In genomic region chr4:121800638-121800960, GRCh38 we compare ENCODE assay signal across 8 cellular contexts. TPM values are rescaled to one million over a fixed set of nuclear protein-coding genes. Genes with fewer than 3 reads are reported as not detected.
DNase-seq lines count a peak whose midpoint lies in the region; ATAC-seq, FAIRE-seq and TF ChIP-seq lines count a peak whose summit lies in the region.

No MANE protein-coding gene starts in this region.

- no peak for FAIRE-seq in pancreas (lab: Jason Lieb, UNC)

- peaks cover 42% of the 10 kb centered on the region for H3K4me1 ChIP-seq in OCI-LY7 (ENCODE audit: insufficient read depth, low read length, poor library complexity, severe bottlenecking)
- no peaks in the 10 kb centered on the region for H3K4me1 ChIP-seq in esophagus (ENCODE audit: control insufficient read depth in 2 of 2, insufficient read depth in 2 of 2, low read length in 1 of 2)
- H3K4me1 ChIP-seq in pancreas: peaks cover 6 to 8% (median 7%) of the 10 kb centered on the region in 3 donors

- H2AFZ ChIP-seq in OCI-LY7 (ENCODE audit: low read length): peak overlapping the region; percentile 96

- 36 to 40% methylated on average over 8 of the region's 8 CpGs for WGBS in esophagus, 2 donors
- WGBS in pancreas, 2 donors: 38 to 39% methylated on average over 8 of the region's 8 CpGs

- CTCF ChIA-PET in OCI-LY7 (lab: Charles Lee; ENCODE audit: unreplicated experiment): no interaction called here

- peaks cover 30% of the 10 kb centered on the region for H3K36me3 ChIP-seq in OCI-LY7 (ENCODE audit: insufficient read depth, low read length)
- peaks cover 0 to 2% of the 10 kb centered on the region in 2 donors for H3K36me3 ChIP-seq in esophagus (ENCODE audit: control insufficient read depth in 2 of 2, insufficient read depth in 2 of 2, low read length in 1 of 2)
- H3K36me3 ChIP-seq in pancreas: peaks cover 0 to 5% (median 0%) of the 10 kb centered on the region in 3 donors

- no peaks in the 10 kb centered on the region for H3K9me2 ChIP-seq in OCI-LY7 (ENCODE audit: insufficient read depth, low read length)

- POLR2A ChIA-PET in OCI-LY7 (lab: Charles Lee): interaction anchor here (1.3 to 3.8 kb wide), 4 partner anchors 10 to 26 kb away, joined by 4 to 22 read pairs (median 6); partner anchors contain the start of gene CCNA2

- TF ChIP-seq CTCF in OCI-LY7 (conservative IDR thresholded peaks at IDR 0.05; ENCODE audit: low read length) (no peak), pancreas (IDR thresholded peaks at IDR 0.05) (no peak)

- intact Hi-C loops in OCI-LY7 (cut with micrococcal nuclease; ENCODE audit: unreplicated experiment): no loop called here
- intact Hi-C loops in pancreas (cut with DNase I): no loop called here

- peak overlapping the region; percentile 87 for H3K27ac ChIP-seq in OCI-LY7 (ENCODE audit: low read depth, low read length, poor library complexity, severe bottlenecking)
- H3K27ac ChIP-seq in esophagus (ENCODE audit: low read depth in 2 of 2, low read length in 1 of 2): peak overlapping the region; percentile 84 to 95
- H3K27ac ChIP-seq in pancreas: peak overlapping the region; percentile 68 to 84 (median 79)

- peaks cover 43% of the 10 kb centered on the region for H3K79me2 ChIP-seq in OCI-LY7 (ENCODE audit: insufficient read depth, low read depth, low read length)

- peak overlapping the region; percentile 97 for H3K4me2 ChIP-seq in OCI-LY7 (ENCODE audit: low read length)

- no peaks in the 10 kb centered on the region for H4K20me1 ChIP-seq in OCI-LY7 (ENCODE audit: insufficient read depth, low read length)

- no peak for DNase-seq in OCI-LY7 (ENCODE audit: low spot score)
- no peak for DNase-seq in pancreas
- no peak for DNase-seq in RKO (ENCODE audit: low spot score)
- DNase-seq in D341Med (ENCODE audit: low spot score): no peak
- DNase-seq in SIG-M5 treated with dmso at 0.1 percent for 504 hours (lab: John Stamatoyannopoulos, UW; ENCODE audit: unreplicated experiment): no peak

- H3K9me3 ChIP-seq in OCI-LY7 (ENCODE audit: low read length): no peaks in the 10 kb centered on the region
- no peaks in the 10 kb centered on the region for H3K9me3 ChIP-seq in esophagus (ENCODE audit: control insufficient read depth in 2 of 2, insufficient read depth in 1 of 2, low read depth in 1 of 2, low read length in 1 of 2)
- H3K9me3 ChIP-seq in pancreas: no peaks in the 10 kb centered on the region

- H3K27me3 ChIP-seq in esophagus (ENCODE audit: control insufficient read depth in 1 of 2, insufficient read depth in 2 of 2, low read length in 2 of 2): no peaks in the 10 kb centered on the region
- peaks cover 0 to 3% (median 0%) of the 10 kb centered on the region in 4 donors for H3K27me3 ChIP-seq in pancreas

- BruUV-seq in OCI-LY7 (replicated peaks; lab: Mats Ljungman, UMichigan): TSS peak; percentile 100

- H3K4me3 ChIP-seq in OCI-LY7 (ENCODE audit: low read depth, low read length, poor library complexity, severe bottlenecking) (peak overlapping the region; percentile 95), esophagus (ENCODE audit: low read depth in 1 of 2, low read length in 2 of 2) (peak overlapping the region; percentile 96 to 99), pancreas (peak overlapping the region; percentile 76 to 93 (median 84))

- ATAC-seq in GM18519 (IDR thresholded peaks at IDR 0.05; ENCODE audit: low FRiP score, unreplicated experiment) (peak; percentile 17), HG02623 (IDR thresholded peaks at IDR 0.05; ENCODE audit: unreplicated experiment) (peak; percentile 7), pancreas (peak; percentile 25 to 41 (median 34))

RNA-seq across cellular contexts. Expression of gene EXOSC9, which starts 0.5 kb away (rescaled TPM):
- 58.4 and 69.5 TPM in 2 replicates for total RNA-seq in OCI-LY7 (2014; rRNA removed; shearing (Covaris generic))
- total RNA-seq in OCI-LY7 (2022) (57.6 and 66.0 TPM in 2 replicates), pancreas (1 to 10 TPM; 6.3 to 8.5 (median 7.6) TPM)
- polyA plus RNA-seq in esophagus (10 to 100 TPM; 16.3 to 18.9 TPM), pancreas (10 to 100 TPM in 1 of 2 donors, 1 to 10 TPM in 1; 8.0 to 15.9 TPM)

RNA-seq across cellular contexts. Expression of gene CCNA2, which starts 23.1 kb away (rescaled TPM):
- total RNA-seq in OCI-LY7 (2014; rRNA removed; shearing (Covaris generic)): 150 and 162 TPM in 2 replicates
- total RNA-seq in OCI-LY7 (2022) (149 and 154 TPM in 2 replicates), pancreas (1 to 10 TPM in 1 of 6 donors, under 1 TPM in 5; 0.19 to 1.5 (median 0.42) TPM)
- polyA plus RNA-seq in esophagus (10 to 100 TPM in 1 of 2 donors, 1 to 10 TPM in 1; 7.4 to 13.8 TPM), pancreas (under 1 TPM; 0.72 to 0.82 TPM)

RNA-seq across cellular contexts. Expression of gene SMIM43, which starts 35.6 kb away (rescaled TPM):
- not detected in 2 replicates for total RNA-seq in OCI-LY7 (2014; rRNA removed; shearing (Covaris generic))
- total RNA-seq in OCI-LY7 (2022) (not detected in 2 replicates), pancreas (not detected)
- polyA plus RNA-seq in esophagus (under 1 TPM in 1 of 2 donors, not detected in 1; 0.04 TPM), pancreas (under 1 TPM in 1 of 2 donors, not detected in 1; 0.07 TPM)

Comparison
In these comparisons a context has a peak if more than half of its experiments do, and no peak if none do; other contexts are left out.
1. RNA of gene EXOSC9, which starts 0.5 kb away (total RNA-seq): 57.6 to 69.5 TPM in OCI-LY7; 6.3 to 8.5 TPM in pancreas; every median in the first group is over 4 times any median in the second.
2. RNA of gene CCNA2, which starts 23.1 kb away (total RNA-seq): 149 to 162 TPM in OCI-LY7; 0.19 to 1.5 TPM in pancreas; every median in the first group is over 10 times any median in the second.
3. Peak in every context shown above with its lines, with median percentiles within 50 percentile points of each other: ATAC-seq, H3K27ac ChIP-seq and H3K4me3 ChIP-seq.